In genomic region chr20:4108495-4109306, GRCh38 we compare ENCODE assay signal across 9 cellular contexts. TPM values are rescaled to one million over a fixed set of nuclear protein-coding genes. Genes with fewer than 3 reads are reported as not detected.
DNase-seq lines count a peak whose midpoint lies in the region; ATAC-seq and TF ChIP-seq lines count a peak whose summit lies in the region.
"Had no signal": no experiment of that assay in that cellular context is flagged by ENCODE, and none has a peak within 500 bp of the region (broad histone marks: within the 10 kb centered on the region; RNA-seq: fewer than 3 reads in every experiment).

No MANE protein-coding gene starts in this region.

- H3K9me3 ChIP-seq in DND-41 (ENCODE audit: insufficient read depth, low read length, severe bottlenecking) = no peaks in the 10 kb centered on the region

- DNase-seq in DND-41 (peak; percentile 83), NCI-H345 treated with DMSO at 0.1 percent for 48 hours (lab: John Stamatoyannopoulos, UW; ENCODE audit: unreplicated experiment) (peak; percentile 90), cardiac fibroblast (ENCODE audit: low read depth in 2 of 2) (peak; percentile 93), kidney epithelial cell (ENCODE audit: low read depth) (no peak)
- DNase-seq in stimulated activated CD4-positive, alpha-beta T cell treated with anti-CD3 and anti-CD28 coated beads, Interleukin-2, amount 100 ng/mL, for 24 hours = peak; percentile 60 to 64

- peak overlapping the region; percentile 6; the same call in 1 of the 2 replicates for H3K9ac ChIP-seq in DND-41 (ENCODE audit: low read depth, low read length)

- H3K27me3 ChIP-seq in DND-41 (ENCODE audit: insufficient read depth, low read length, poor library complexity) (no peaks in the 10 kb centered on the region), kidney epithelial cell (ENCODE audit: control insufficient read depth, insufficient read depth, low read length) (no peaks in the 10 kb centered on the region)

- peak overlapping the region; percentile 45; the same call in 1 of the 2 replicates for H3K4me2 ChIP-seq in DND-41 (ENCODE audit: insufficient read depth, low read length)

- H3K27ac ChIP-seq in DND-41 (ENCODE audit: low read length) = peak overlapping the region; percentile 35
- H3K27ac ChIP-seq: epithelial cell of prostate had no signal

- no peaks in the 10 kb centered on the region for H3K79me2 ChIP-seq in DND-41 (ENCODE audit: insufficient read depth, low read length)

- H3K36me3 ChIP-seq in DND-41 (ENCODE audit: insufficient read depth, low read length) (no peaks in the 10 kb centered on the region), kidney epithelial cell (ENCODE audit: control insufficient read depth, insufficient read depth, low read length) (no peaks in the 10 kb centered on the region)

- H4K20me1 ChIP-seq in DND-41 (ENCODE audit: insufficient read depth, low read length) = no peaks in the 10 kb centered on the region

- no peak overlapping the region for H3K4me3 ChIP-seq in DND-41 (ENCODE audit: low read depth in 1 of 2, low read length in 2 of 2)
- no peak overlapping the region for H3K4me3 ChIP-seq in WI38 (ENCODE audit: low read depth, low read length)
- H3K4me3 ChIP-seq in cardiac fibroblast (replicated peaks in 1 of 2; ENCODE audit: low read depth in 2 of 2, low read length in 2 of 2) = no peak overlapping the region
- H3K4me3 ChIP-seq in kidney epithelial cell (ENCODE audit: low read depth, low read length) = no peak overlapping the region

- H2AFZ ChIP-seq in DND-41 (ENCODE audit: low read depth, low read length) = peak overlapping the region; percentile 67

- ATAC-seq in DND-41 (ENCODE audit: insufficient read depth, low read depth) = peak; percentile 88
- peak; percentile 42 for ATAC-seq in HG02678 (IDR thresholded peaks at IDR 0.05; ENCODE audit: unreplicated experiment)
- ATAC-seq in HG02884 (IDR thresholded peaks at IDR 0.05; ENCODE audit: unreplicated experiment) = no peak

- TF ChIP-seq CTCF in DND-41 (IDR thresholded peaks at IDR 0.05; ENCODE audit: borderline replicate concordance, extremely low read depth, low read length, poor library complexity, severe bottlenecking) (peak; percentile 99), WI38 (IDR thresholded peaks at IDR 0.05; ENCODE audit: low read depth, low read length) (peak; percentile 100), cardiac fibroblast (IDR thresholded peaks at IDR 0.05; ENCODE audit: low read depth, low read length) (peak; percentile 99), kidney epithelial cell (IDR thresholded peaks at IDR 0.05; ENCODE audit: insufficient read depth, low read length, poor library complexity, severe bottlenecking) (peak; percentile 97)

- H3K4me1 ChIP-seq in DND-41 (ENCODE audit: insufficient read depth, low read length) = peaks cover 29% of the 10 kb centered on the region

RNA-seq across cellular contexts. Expression of gene SMOX, which starts 39.9 kb away (rescaled TPM):
- total RNA-seq in kidney epithelial cell = 185 and 210 TPM in 2 replicates
